In the genomic region with DNA sequence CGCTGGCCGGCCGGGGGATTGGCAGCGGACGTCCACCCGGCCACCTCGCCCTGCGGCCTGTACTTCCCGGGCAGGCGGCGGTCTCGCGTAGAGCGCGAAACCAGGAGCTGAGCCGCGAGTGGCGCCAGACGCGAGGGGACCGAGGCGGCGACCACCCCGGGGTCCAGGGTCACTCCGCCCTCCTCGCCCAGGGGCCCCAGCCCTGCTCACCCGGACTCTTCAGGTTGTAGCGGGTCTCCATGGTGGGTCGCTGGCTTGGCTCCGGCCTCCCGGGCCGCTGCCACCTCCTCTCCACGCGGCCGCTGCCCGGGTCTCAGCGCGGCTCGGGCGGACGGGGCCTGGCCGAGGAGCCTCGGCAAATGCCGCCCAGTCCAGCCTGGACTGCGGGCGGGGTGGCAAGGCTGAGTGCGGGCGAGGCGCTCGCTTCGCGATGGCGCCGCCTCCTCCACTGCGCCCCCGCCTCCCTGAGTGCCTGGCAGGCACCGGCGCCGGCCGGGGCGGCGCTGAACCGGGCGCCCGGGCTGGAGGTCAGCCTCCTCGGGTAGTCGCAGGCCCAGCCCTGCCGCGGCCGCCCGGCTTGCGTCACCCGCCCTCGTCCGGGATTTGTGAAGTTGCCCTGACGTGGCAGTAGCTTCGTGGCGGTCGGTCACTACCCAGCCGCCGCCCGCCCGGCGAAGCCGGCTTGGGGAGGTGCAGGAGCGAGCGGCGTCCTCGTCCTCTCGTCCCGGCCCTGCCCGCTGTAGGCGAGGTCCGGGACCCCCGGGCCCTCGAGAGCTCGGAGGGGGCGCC, we compare ENCODE assay signal across 1 cellular context.
TF ChIP-seq lines count a peak whose summit lies in the region.

A gene with protein sequence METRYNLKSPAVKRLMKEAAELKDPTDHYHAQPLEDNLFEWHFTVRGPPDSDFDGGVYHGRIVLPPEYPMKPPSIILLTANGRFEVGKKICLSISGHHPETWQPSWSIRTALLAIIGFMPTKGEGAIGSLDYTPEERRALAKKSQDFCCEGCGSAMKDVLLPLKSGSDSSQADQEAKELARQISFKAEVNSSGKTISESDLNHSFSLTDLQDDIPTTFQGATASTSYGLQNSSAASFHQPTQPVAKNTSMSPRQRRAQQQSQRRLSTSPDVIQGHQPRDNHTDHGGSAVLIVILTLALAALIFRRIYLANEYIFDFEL (minus strand): TSS at position 394 of the 789 bp plus-strand sequence. CDS start 153 bp downstream, at position 241.

TF ChIP-seq in K562, 482 proteins besides CTCF, POLR2A, EP300 and RAD21 (continued from another document):
- peak; percentile 42 for TF ChIP-seq CTCFL (IDR thresholded peaks at IDR 0.05; ENCODE audit: borderline replicate concordance, insufficient read depth, low read depth, low read length, poor library complexity, severe bottlenecking)
- TF ChIP-seq, protein P1, sequence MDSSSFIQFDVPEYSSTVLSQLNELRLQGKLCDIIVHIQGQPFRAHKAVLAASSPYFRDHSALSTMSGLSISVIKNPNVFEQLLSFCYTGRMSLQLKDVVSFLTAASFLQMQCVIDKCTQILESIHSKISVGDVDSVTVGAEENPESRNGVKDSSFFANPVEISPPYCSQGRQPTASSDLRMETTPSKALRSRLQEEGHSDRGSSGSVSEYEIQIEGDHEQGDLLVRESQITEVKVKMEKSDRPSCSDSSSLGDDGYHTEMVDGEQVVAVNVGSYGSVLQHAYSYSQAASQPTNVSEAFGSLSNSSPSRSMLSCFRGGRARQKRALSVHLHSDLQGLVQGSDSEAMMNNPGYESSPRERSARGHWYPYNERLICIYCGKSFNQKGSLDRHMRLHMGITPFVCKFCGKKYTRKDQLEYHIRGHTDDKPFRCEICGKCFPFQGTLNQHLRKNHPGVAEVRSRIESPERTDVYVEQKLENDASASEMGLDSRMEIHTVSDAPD (CRISPR knock-in tag; IDR thresholded peaks at IDR 0.05), result no peak
- no peak for TF ChIP-seq IRF2 (CRISPR knock-in tag; IDR thresholded peaks at IDR 0.05)
- TF ChIP-seq, protein P2, sequence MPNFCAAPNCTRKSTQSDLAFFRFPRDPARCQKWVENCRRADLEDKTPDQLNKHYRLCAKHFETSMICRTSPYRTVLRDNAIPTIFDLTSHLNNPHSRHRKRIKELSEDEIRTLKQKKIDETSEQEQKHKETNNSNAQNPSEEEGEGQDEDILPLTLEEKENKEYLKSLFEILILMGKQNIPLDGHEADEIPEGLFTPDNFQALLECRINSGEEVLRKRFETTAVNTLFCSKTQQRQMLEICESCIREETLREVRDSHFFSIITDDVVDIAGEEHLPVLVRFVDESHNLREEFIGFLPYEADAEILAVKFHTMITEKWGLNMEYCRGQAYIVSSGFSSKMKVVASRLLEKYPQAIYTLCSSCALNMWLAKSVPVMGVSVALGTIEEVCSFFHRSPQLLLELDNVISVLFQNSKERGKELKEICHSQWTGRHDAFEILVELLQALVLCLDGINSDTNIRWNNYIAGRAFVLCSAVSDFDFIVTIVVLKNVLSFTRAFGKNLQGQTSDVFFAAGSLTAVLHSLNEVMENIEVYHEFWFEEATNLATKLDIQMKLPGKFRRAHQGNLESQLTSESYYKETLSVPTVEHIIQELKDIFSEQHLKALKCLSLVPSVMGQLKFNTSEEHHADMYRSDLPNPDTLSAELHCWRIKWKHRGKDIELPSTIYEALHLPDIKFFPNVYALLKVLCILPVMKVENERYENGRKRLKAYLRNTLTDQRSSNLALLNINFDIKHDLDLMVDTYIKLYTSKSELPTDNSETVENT (CRISPR knock-in tag; IDR thresholded peaks at IDR 0.05), result peak; percentile 81
- TF ChIP-seq FOXP4 (CRISPR knock-in tag; IDR thresholded peaks at IDR 0.05; ENCODE audit: borderline replicate concordance), result peak; percentile 27; the same call in 1 of the 2 replicates
- TF ChIP-seq HOXB6 (CRISPR knock-in tag; IDR thresholded peaks at IDR 0.05; ENCODE audit: borderline replicate concordance), result no peak
- TF ChIP-seq ZNF280A (IDR thresholded peaks at IDR 0.05; ENCODE audit: low read depth, partially characterized antibody), result no peak
- TF ChIP-seq ZNF217 (CRISPR knock-in tag; IDR thresholded peaks at IDR 0.05), result no peak
TF ChIP-seq in K562: peak in this region for 114.
